16 cellular contexts compared by ENCODE assay signal in the genomic region with DNA sequence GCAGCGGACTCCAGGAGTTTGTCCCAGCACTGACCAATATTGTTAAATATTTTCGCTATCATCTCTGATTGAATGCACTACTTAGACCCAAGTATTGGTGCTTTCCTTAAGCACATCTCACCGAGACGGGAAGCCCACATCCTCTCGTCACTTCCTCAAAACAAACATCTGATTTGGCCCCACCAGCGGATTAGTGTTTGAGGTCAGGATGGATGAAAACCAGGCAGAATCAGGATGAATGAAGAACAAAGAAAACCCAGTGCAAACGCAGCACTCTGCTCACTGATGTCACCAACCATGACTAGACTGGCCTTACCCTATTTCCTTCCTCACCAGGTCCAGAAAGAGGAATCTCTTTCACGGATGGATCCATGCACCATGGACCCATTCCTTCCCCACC. TPM values are rescaled to one million over a fixed set of nuclear protein-coding genes. Genes with fewer than 3 reads are reported as not detected.
DNase-seq lines count a peak whose midpoint lies in the region; ATAC-seq, FAIRE-seq and TF ChIP-seq lines count a peak whose summit lies in the region.
"Had no signal": no experiment of that assay in that cellular context is flagged by ENCODE, and none has a peak within 500 bp of the region (broad histone marks: within the 10 kb centered on the region; RNA-seq: fewer than 3 reads in every experiment).

No MANE protein-coding gene starts in this region.

- peak overlapping the region; percentile 71 for H3K27ac Mint-ChIP-seq in T-helper 1 cell treated with Interleukin-12 subunit alpha and Interleukin-12 subunit beta and Interleukin-4 antibody, amounts not matched to agents 30 μg/mL and 1 μg/mL, for 36 hours
- H3K27ac Mint-ChIP-seq in stimulated activated naive B cell treated with anti-CD40 and anti-IgM and Interleukin-4, amounts not matched to agents 10 μg/mL and 1 μg/mL and 100 μg/mL, for 72 hours = peak overlapping the region; percentile 56

- no TSS peak for BruUV-seq in K562 (replicated peaks; lab: Mats Ljungman, UMichigan)

- H3K4me3 Mint-ChIP-seq in T-helper 1 cell treated with Interleukin-12 subunit alpha and Interleukin-12 subunit beta and Interleukin-4 antibody, amounts not matched to agents 30 μg/mL and 1 μg/mL, for 36 hours = peak overlapping the region; percentile 53
- peak overlapping the region in 1 of 2 donors; percentile 18 for H3K4me3 Mint-ChIP-seq in stimulated activated naive B cell treated with anti-CD40 and anti-IgM and Interleukin-4, amounts not matched to agents 10 μg/mL and 1 μg/mL and 100 μg/mL, for 72 hours

- H3K27ac ChIP-seq in K562 (ENCODE audit: extremely low read depth, low read depth, low read length) = no peak overlapping the region
- H3K27ac ChIP-seq: prostate gland, thyroid gland had no signal

- no peaks in the 10 kb centered on the region for H3K9me1 ChIP-seq in K562 (ENCODE audit: control insufficient read depth, insufficient read depth, low read length)

- peaks cover 30% of the 10 kb centered on the region for H3K4me1 Mint-ChIP-seq in T-helper 1 cell treated with Interleukin-12 subunit alpha and Interleukin-12 subunit beta and Interleukin-4 antibody, amounts not matched to agents 30 μg/mL and 1 μg/mL, for 36 hours (ENCODE audit: low read depth)
- peaks cover 22 to 30% of the 10 kb centered on the region in 2 donors for H3K4me1 Mint-ChIP-seq in stimulated activated naive B cell treated with anti-CD40 and anti-IgM and Interleukin-4, amounts not matched to agents 10 μg/mL and 1 μg/mL and 100 μg/mL, for 72 hours

- no peak for TF ChIP-seq POLR2A in K562 (conservative IDR thresholded peaks at IDR 0.05)

- WGBS in K562 (ENCODE audit: insufficient coverage, low coverage, missing lambda C conversion rate) = 52% methylated on average over 8 of the region's 8 CpGs

- no peaks in the 10 kb centered on the region for H3K9me3 Mint-ChIP-seq in T-helper 1 cell treated with Interleukin-12 subunit alpha and Interleukin-12 subunit beta and Interleukin-4 antibody, amounts not matched to agents 30 μg/mL and 1 μg/mL, for 36 hours
- peaks cover 3 to 9% of the 10 kb centered on the region in 2 donors for H3K9me3 Mint-ChIP-seq in stimulated activated naive B cell treated with anti-CD40 and anti-IgM and Interleukin-4, amounts not matched to agents 10 μg/mL and 1 μg/mL and 100 μg/mL, for 72 hours

- peak; percentile 15 for DNase-seq in stimulated activated CD4-positive, alpha-beta T cell treated with anti-CD3 and anti-CD28 coated beads, Interleukin-4, amount 100 ng/mL, for 24 hours
- no peak for DNase-seq in stimulated activated CD4-positive, alpha-beta T cell treated with anti-CD3 and anti-CD28 coated beads, Interleukin-12 subunit alpha, Interleukin-12 subunit beta, amount 100 ng/mL, for 4 hours
- no peak for DNase-seq in K562 (ENCODE audit: extremely low read depth in 1 of 4, low spot score in 3 of 4)
- peak; percentile 24 for DNase-seq in stimulated activated naive B cell treated with anti-CD40 and anti-IgM and Interleukin-4, amounts not matched to agents 10 μg/mL and 1 μg/mL and 100 μg/mL, for 72 hours
- DNase-seq in D721Med (ENCODE audit: insufficient read length, low spot score) = no peak
- DNase-seq in SW 1271 (lab: John Stamatoyannopoulos, UW) = no peak
- DNase-seq: cerebellar nuclear complex, left lung, NCI-H524 treated with DMSO at 0.1 percent for 48 hours, SK-N-SH, thyroid gland had no signal

- no peak for TF ChIP-seq CTCF in K562 (IDR thresholded peaks at IDR 0.05 in 2 of 3, conservative IDR thresholded peaks at IDR 0.05 in 1 of 3; ENCODE audit: insufficient read depth in 2 of 3, low read depth in 1 of 3, low read length in 3 of 3)
- TF ChIP-seq CTCF in D721Med (IDR thresholded peaks at IDR 0.05; ENCODE audit: insufficient read depth, missing control alignments) = no peak

- H2AFZ ChIP-seq in K562 (ENCODE audit: low read depth, low read length) = no peak overlapping the region

- POLR2A ChIA-PET in K562 (lab: Yijun Ruan, JAX) = no interaction called here

- FAIRE-seq in K562 (lab: Jason Lieb, UNC) (no peak), D721Med (lab: Jason Lieb, UNC) (no peak)
- FAIRE-seq: frontal cortex had no signal

- H3K9me3 ChIP-seq in K562 (replicated peaks; ENCODE audit: control insufficient read depth, insufficient read depth, low read depth, low read length) = no peaks in the 10 kb centered on the region; the same call in 1 of the 2 replicates
- H3K9me3 ChIP-seq: left lung, prostate gland, SK-N-SH, thyroid gland had no signal

- CTCF ChIA-PET in K562 (lab: Yijun Ruan, JAX; ENCODE audit: low intra/inter-chr PET ratio) = no interaction called here

- peaks cover 53% of the 10 kb centered on the region for H3K36me3 Mint-ChIP-seq in T-helper 1 cell treated with Interleukin-12 subunit alpha and Interleukin-12 subunit beta and Interleukin-4 antibody, amounts not matched to agents 30 μg/mL and 1 μg/mL, for 36 hours (ENCODE audit: low read depth)
- peaks cover 4 to 15% of the 10 kb centered on the region in 2 donors for H3K36me3 Mint-ChIP-seq in stimulated activated naive B cell treated with anti-CD40 and anti-IgM and Interleukin-4, amounts not matched to agents 10 μg/mL and 1 μg/mL and 100 μg/mL, for 72 hours

- ATAC-seq in K562 (no peak), HG03354 (IDR thresholded peaks at IDR 0.05; ENCODE audit: poor library complexity, severe bottlenecking, unreplicated experiment) (no peak)
- ATAC-seq in stimulated activated naive B cell treated with anti-CD40 and anti-IgM and Interleukin-4, amounts not matched to agents 10 μg/mL and 1 μg/mL and 100 μg/mL, for 72 hours (replicated peaks) = peak in 1 of 2 donors; percentile 8
- ATAC-seq: left lung had no signal

- peaks cover 9 to 14% of the 10 kb centered on the region in 2 experiments; a peak in 4 of 5 replicates for H3K4me1 ChIP-seq in K562 (replicated peaks in 1 of 2; ENCODE audit: control insufficient read depth in 2 of 2, insufficient read depth in 2 of 2, low read length in 2 of 2)

- H3K27me3 ChIP-seq in K562 (ENCODE audit: control insufficient read depth in 2 of 2, insufficient read depth in 2 of 2, low read length in 2 of 2) = no peaks in the 10 kb centered on the region
- H3K27me3 ChIP-seq: left lung, thyroid gland had no signal

- H3K36me3 ChIP-seq in K562 (ENCODE audit: control insufficient read depth, insufficient read depth, low read length) = peaks cover 9% of the 10 kb centered on the region; the same call in 2 of the 3 replicates
- H3K36me3 ChIP-seq: prostate gland, thyroid gland had no signal

- H3K79me2 ChIP-seq in K562 (ENCODE audit: control insufficient read depth, insufficient read depth, low read length) = no peaks in the 10 kb centered on the region; the same call in 2 of the 3 replicates

- no peak overlapping the region for H3K9ac ChIP-seq in K562 (ENCODE audit: insufficient read depth in 1 of 2, low read depth in 2 of 2, low read length in 2 of 2)
- H3K9ac ChIP-seq: SK-N-SH had no signal

- in situ Hi-C loops in K562 (cut with MboI) = no loop called here

- H3K4me2 ChIP-seq in K562 (ENCODE audit: insufficient read depth, low read length) = no peak overlapping the region
- H3K4me2 ChIP-seq: SK-N-SH had no signal

- no peak overlapping the region for H3K4me3 ChIP-seq in K562
- H3K4me3 ChIP-seq: left lung, prostate gland, thyroid gland had no signal

- intact Hi-C loops in K562 (cut with micrococcal nuclease) = loop anchor here (10.0 kb wide), 1 partner anchor 129 kb away; a partner anchor contains a TSS

- no peak for TF ChIP-seq RAD21 in K562 (CRISPR knock-in tag; conservative IDR thresholded peaks at IDR 0.05 in 1 of 2, IDR thresholded peaks at IDR 0.05 in 1 of 2)

- no peaks in the 10 kb centered on the region; the same call in 1 of the 2 replicates for H4K20me1 ChIP-seq in K562 (replicated peaks; ENCODE audit: control insufficient read depth, insufficient read depth, low read length)

- no peaks in the 10 kb centered on the region for H3K27me3 Mint-ChIP-seq in T-helper 1 cell treated with Interleukin-12 subunit alpha and Interleukin-12 subunit beta and Interleukin-4 antibody, amounts not matched to agents 30 μg/mL and 1 μg/mL, for 36 hours (ENCODE audit: low read depth)
- peaks cover 14 to 25% of the 10 kb centered on the region in 2 donors for H3K27me3 Mint-ChIP-seq in stimulated activated naive B cell treated with anti-CD40 and anti-IgM and Interleukin-4, amounts not matched to agents 10 μg/mL and 1 μg/mL and 100 μg/mL, for 72 hours

- no peak for TF ChIP-seq EP300 in K562 (IDR thresholded peaks at IDR 0.05; ENCODE audit: low read length)

RNA-seq across cellular contexts. Expression of a gene that starts 6.0 kb away (rescaled TPM):
- 40.8 and 45.7 TPM in 2 replicates for total RNA-seq in K562 (2011; cell fraction: chromatin; rRNA removed; ENCODE audit: low replicate concordance)
- 32.8 and 41.9 TPM in 2 replicates for total RNA-seq in K562 (2011; cell fraction: nucleolus; rRNA removed)
- total RNA-seq in K562 (2011; cell fraction: nucleoplasm; rRNA removed) = 31.3 and 41.4 TPM in 2 replicates
- total RNA-seq in K562 (2014; rRNA removed) (13.1 and 15.6 TPM in 2 replicates), K562 (2014; rRNA removed; fragmentation: Illumina TruSeq; extraction: Trizol) (6.9 and 8.1 TPM in 2 replicates), K562 (2015; rRNA removed; fragmentation: Illumina TruSeq; extraction: Trizol) (10.8 and 12.4 TPM in 2 replicates), K562 (2021) (10.8 and 12.9 TPM in 2 replicates)
- polyA plus RNA-seq in K562 (2011; rRNA removed) (8.4 and 17.5 TPM in 2 replicates), K562 (2014; fragmentation: Illumina TruSeq; extraction: Trizol) (13.6 and 14.4 TPM in 2 replicates), K562 (2014; fragmentation: Nextera tagmentation; extraction: Ambion mirVana) (10 to 100 TPM in 1 of 2 experiments, 1 to 10 TPM in 1; 7.0 to 10.9 TPM), K562 (2014; rRNA removed) (14.3 and 16.2 TPM in 2 replicates)
- polyA plus RNA-seq in K562 (2011; cell fraction: cytosol; rRNA removed) = 15.3 and 17.9 TPM in 2 replicates
- 30.9 and 37.0 TPM in 2 replicates for polyA plus RNA-seq in K562 (2011; cell fraction: nucleus; rRNA removed)
- polyA plus RNA-seq in K562 (2012) = 14.7 and 23.9 TPM in 2 replicates
- 10.0 and 14.3 TPM in 2 replicates for polyA minus RNA-seq in K562 (2011; rRNA and poly(A)+ RNA removed)
- 6.2 and 8.2 TPM in 2 replicates for polyA minus RNA-seq in K562 (2011; cell fraction: cytosol; rRNA and poly(A)+ RNA removed)
- polyA minus RNA-seq in K562 (2011; cell fraction: nucleus; rRNA and poly(A)+ RNA removed) = 6.2 and 11.0 TPM in 2 replicates

RNA-seq across cellular contexts. Expression of a gene that starts 24.4 kb away (rescaled TPM):
- 2.0 and 2.5 TPM in 2 replicates for total RNA-seq in K562 (2011; cell fraction: chromatin; rRNA removed; ENCODE audit: low replicate concordance)
- 2.6 and 7.0 TPM in 2 replicates for total RNA-seq in K562 (2011; cell fraction: nucleolus; rRNA removed)
- 0.99 and 4.5 TPM in 2 replicates for total RNA-seq in K562 (2011; cell fraction: nucleoplasm; rRNA removed)
- 1.8 and 2.5 TPM in 2 replicates for total RNA-seq in K562 (2014; rRNA removed)
- 0.61 and 0.87 TPM in 2 replicates for total RNA-seq in K562 (2014; rRNA removed; fragmentation: Illumina TruSeq; extraction: Trizol)
- total RNA-seq in K562 (2015; rRNA removed; fragmentation: Illumina TruSeq; extraction: Trizol) = 0.72 and 1.2 TPM in 2 replicates
- total RNA-seq in K562 (2021) = 1.9 and 2.3 TPM in 2 replicates
- polyA plus RNA-seq in K562 (2011; rRNA removed) = 1.4 and 2.1 TPM in 2 replicates
- 1.9 and 3.5 TPM in 2 replicates for polyA plus RNA-seq in K562 (2011; cell fraction: cytosol; rRNA removed)
- 1.1 and 2.4 TPM in 2 replicates for polyA plus RNA-seq in K562 (2011; cell fraction: nucleus; rRNA removed)
- polyA plus RNA-seq in K562 (2012) = 2.1 and 2.5 TPM in 2 replicates
- polyA plus RNA-seq in K562 (2014; fragmentation: Illumina TruSeq; extraction: Trizol) = 1.3 and 2.2 TPM in 2 replicates
- under 1 TPM; 0.03 to 0.13 TPM for polyA plus RNA-seq in K562 (2014; fragmentation: Nextera tagmentation; extraction: Ambion mirVana)
- 1.7 and 4.6 TPM in 2 replicates for polyA plus RNA-seq in K562 (2014; rRNA removed)
- polyA minus RNA-seq in K562 (2011; rRNA and poly(A)+ RNA removed) = 0.30 and 0.32 TPM in 2 replicates
- 0.86 and 1.5 TPM in 2 replicates for polyA minus RNA-seq in K562 (2011; cell fraction: cytosol; rRNA and poly(A)+ RNA removed)
- polyA minus RNA-seq in K562 (2011; cell fraction: nucleus; rRNA and poly(A)+ RNA removed) = 0.54 and 0.89 TPM in 2 replicates

RNA-seq across cellular contexts. Expression of a gene that starts 44.6 kb away (rescaled TPM):
- total RNA-seq in K562 (2011; cell fraction: chromatin; rRNA removed; ENCODE audit: low replicate concordance) = 6.3 and 13.9 TPM in 2 replicates
- total RNA-seq in K562 (2011; cell fraction: nucleolus; rRNA removed) = 8.6 and 12.7 TPM in 2 replicates
- total RNA-seq in K562 (2011; cell fraction: nucleoplasm; rRNA removed) = 10.1 and 10.3 TPM in 2 replicates
- total RNA-seq in K562 (2014; rRNA removed) (85.7 and 86.9 TPM in 2 replicates), K562 (2014; rRNA removed; fragmentation: Illumina TruSeq; extraction: Trizol) (8.4 and 8.8 TPM in 2 replicates), K562 (2015; rRNA removed; fragmentation: Illumina TruSeq; extraction: Trizol) (27.5 and 30.4 TPM in 2 replicates), K562 (2021) (42.2 and 49.2 TPM in 2 replicates)
- polyA plus RNA-seq in K562 (2011; rRNA removed) (14.9 and 15.9 TPM in 2 replicates), K562 (2014; fragmentation: Illumina TruSeq; extraction: Trizol) (14.9 and 19.1 TPM in 2 replicates), K562 (2014; fragmentation: Nextera tagmentation; extraction: Ambion mirVana) (under 1 TPM; 0.15 to 0.23 TPM), K562 (2014; rRNA removed) (68.7 and 75.7 TPM in 2 replicates)
- 17.8 and 32.7 TPM in 2 replicates for polyA plus RNA-seq in K562 (2011; cell fraction: cytosol; rRNA removed)
- polyA plus RNA-seq in K562 (2011; cell fraction: nucleus; rRNA removed) = 14.2 and 15.7 TPM in 2 replicates
- polyA plus RNA-seq in K562 (2012) = 41.0 and 43.7 TPM in 2 replicates
- polyA minus RNA-seq in K562 (2011; rRNA and poly(A)+ RNA removed) = 2.5 and 3.4 TPM in 2 replicates
- polyA minus RNA-seq in K562 (2011; cell fraction: cytosol; rRNA and poly(A)+ RNA removed) = 4.3 and 6.7 TPM in 2 replicates
- polyA minus RNA-seq in K562 (2011; cell fraction: nucleus; rRNA and poly(A)+ RNA removed) = 4.3 and 6.9 TPM in 2 replicates

RNA-seq across cellular contexts. Expression of a gene that starts 51.9 kb away (rescaled TPM):
- total RNA-seq in K562 (2011; cell fraction: chromatin; rRNA removed; ENCODE audit: low replicate concordance) = not detected in 2 replicates
- total RNA-seq in K562 (2011; cell fraction: nucleolus; rRNA removed) = not detected in 2 replicates
- not detected in 2 replicates for total RNA-seq in K562 (2011; cell fraction: nucleoplasm; rRNA removed)
- total RNA-seq in K562 (2014; rRNA removed) (not detected in 2 replicates), K562 (2014; rRNA removed; fragmentation: Illumina TruSeq; extraction: Trizol) (not detected in 2 replicates), K562 (2015; rRNA removed; fragmentation: Illumina TruSeq; extraction: Trizol) (not detected in 2 replicates), K562 (2021) (not detected in 2 replicates)
- polyA plus RNA-seq in K562 (2011; rRNA removed) (not detected in 2 replicates), K562 (2014; fragmentation: Illumina TruSeq; extraction: Trizol) (not detected in 2 replicates), K562 (2014; fragmentation: Nextera tagmentation; extraction: Ambion mirVana) (not detected), K562 (2014; rRNA removed) (not detected in 2 replicates)
- polyA plus RNA-seq in K562 (2011; cell fraction: cytosol; rRNA removed) = not detected in 2 replicates
- not detected in 2 replicates for polyA plus RNA-seq in K562 (2011; cell fraction: nucleus; rRNA removed)
- polyA plus RNA-seq in K562 (2012) = not detected in 2 replicates
- not detected in 2 replicates for polyA minus RNA-seq in K562 (2011; rRNA and poly(A)+ RNA removed)
- polyA minus RNA-seq in K562 (2011; cell fraction: cytosol; rRNA and poly(A)+ RNA removed) = not detected in 2 replicates
- not detected in 2 replicates for polyA minus RNA-seq in K562 (2011; cell fraction: nucleus; rRNA and poly(A)+ RNA removed)
- total RNA-seq: frontal cortex, left lung had no signal
- polyA plus RNA-seq: BJ, SK-N-SH had no signal

RNA-seq across cellular contexts. Expression of a gene that starts 52.1 kb away (rescaled TPM):
- total RNA-seq in K562 (2011; cell fraction: chromatin; rRNA removed; ENCODE audit: low replicate concordance) = 1.0 and 1.2 TPM in 2 replicates
- total RNA-seq in K562 (2011; cell fraction: nucleolus; rRNA removed) = 0.33 TPM in 1 of 2 replicates, not detected in the other
- 0.23 and 0.29 TPM in 2 replicates for total RNA-seq in K562 (2011; cell fraction: nucleoplasm; rRNA removed)
- total RNA-seq in K562 (2014; rRNA removed) (0.08 and 0.09 TPM in 2 replicates), K562 (2014; rRNA removed; fragmentation: Illumina TruSeq; extraction: Trizol) (0.13 and 0.25 TPM in 2 replicates), K562 (2015; rRNA removed; fragmentation: Illumina TruSeq; extraction: Trizol) (0.08 and 0.18 TPM in 2 replicates), K562 (2021) (0.11 and 0.18 TPM in 2 replicates)
- polyA plus RNA-seq in K562 (2011; rRNA removed) (0.10 and 0.18 TPM in 2 replicates), K562 (2014; fragmentation: Illumina TruSeq; extraction: Trizol) (0.43 and 0.45 TPM in 2 replicates), K562 (2014; fragmentation: Nextera tagmentation; extraction: Ambion mirVana) (not detected), K562 (2014; rRNA removed) (0.25 and 0.36 TPM in 2 replicates)
- 0.01 and 0.03 TPM in 2 replicates for polyA plus RNA-seq in K562 (2011; cell fraction: cytosol; rRNA removed)
- polyA plus RNA-seq in K562 (2011; cell fraction: nucleus; rRNA removed) = 0.29 and 0.67 TPM in 2 replicates
- polyA plus RNA-seq in K562 (2012) = 0.26 and 0.37 TPM in 2 replicates
- polyA minus RNA-seq in K562 (2011; rRNA and poly(A)+ RNA removed) = 0.12 TPM in 1 of 2 replicates, not detected in the other
- not detected in 2 replicates for polyA minus RNA-seq in K562 (2011; cell fraction: cytosol; rRNA and poly(A)+ RNA removed)
- polyA minus RNA-seq in K562 (2011; cell fraction: nucleus; rRNA and poly(A)+ RNA removed) = 0.22 TPM in 1 of 2 replicates, not detected in the other
- total RNA-seq: frontal cortex had no signal

Comparison
In these comparisons a context has a peak if more than half of its experiments do, and no peak if none do; other contexts are left out.
1. DNase-seq: peak in stimulated activated CD4-positive, alpha-beta T cell treated with anti-CD3 and anti-CD28 coated beads, Interleukin-4, amount 100 ng/mL, for 24 hours (single experiment) and stimulated activated naive B cell treated with anti-CD40 and anti-IgM and Interleukin-4, amounts not matched to agents 10 μg/mL and 1 μg/mL and 100 μg/mL, for 72 hours (single experiment); none in stimulated activated CD4-positive, alpha-beta T cell treated with anti-CD3 and anti-CD28 coated beads, Interleukin-12 subunit alpha, Interleukin-12 subunit beta, amount 100 ng/mL, for 4 hours (single experiment), K562 (0 of 4), D721Med (single experiment) and SW 1271 (0 of 2).